ENCODE assay signal across 1 cellular context in genomic region chr20:35312348-35312747, GRCh38.
TF ChIP-seq lines count a peak whose summit lies in the region.

No MANE protein-coding gene starts in this region.

TF ChIP-seq in IMR-90, 13 proteins besides CTCF, POLR2A, EP300 and RAD21 (continued from another document):
- TF ChIP-seq, protein P1, sequence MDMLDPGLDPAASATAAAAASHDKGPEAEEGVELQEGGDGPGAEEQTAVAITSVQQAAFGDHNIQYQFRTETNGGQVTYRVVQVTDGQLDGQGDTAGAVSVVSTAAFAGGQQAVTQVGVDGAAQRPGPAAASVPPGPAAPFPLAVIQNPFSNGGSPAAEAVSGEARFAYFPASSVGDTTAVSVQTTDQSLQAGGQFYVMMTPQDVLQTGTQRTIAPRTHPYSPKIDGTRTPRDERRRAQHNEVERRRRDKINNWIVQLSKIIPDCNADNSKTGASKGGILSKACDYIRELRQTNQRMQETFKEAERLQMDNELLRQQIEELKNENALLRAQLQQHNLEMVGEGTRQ (IDR thresholded peaks at IDR 0.05; ENCODE audit: low read depth, low read length), result no peak
- TF ChIP-seq ELK1 (IDR thresholded peaks at IDR 0.05; ENCODE audit: borderline replicate concordance, low read depth, low read length) (no peak), MAZ (IDR thresholded peaks at IDR 0.05; ENCODE audit: borderline replicate concordance, low read depth, low read length) (peak; percentile 30; the same call in 1 of the 2 replicates), RCOR1 (IDR thresholded peaks at IDR 0.05; ENCODE audit: insufficient replicate concordance, low read length) (peak; percentile 87), MXI1 (IDR thresholded peaks at IDR 0.05; ENCODE audit: borderline replicate concordance, low read depth, low read length) (no peak), SMC3 (IDR thresholded peaks at IDR 0.05; ENCODE audit: low read depth, low read length) (0 out of 2 replicates have a peak, but pooled peaks have one; percentile 3), RFX5 (IDR thresholded peaks at IDR 0.05; ENCODE audit: low read depth, low read length) (no peak), CEBPB (IDR thresholded peaks at IDR 0.05; ENCODE audit: low read depth, low read length) (peak; percentile 80; the same call in 1 of the 2 replicates), CHD1 (IDR thresholded peaks at IDR 0.05; ENCODE audit: low read depth, low read length) (no peak)
